Comparison of ENCODE assay signal across 1 cellular context in genomic region chr18:35526476-35527120, GRCh38.
TF ChIP-seq lines count a peak whose summit lies in the region.

No MANE protein-coding gene starts in this region.

TF ChIP-seq in HepG2, 621 proteins besides CTCF, POLR2A, EP300 and RAD21:
- peak; percentile 77 for TF ChIP-seq ZNF362 (CRISPR knock-in tag; IDR thresholded peaks at IDR 0.05; ENCODE audit: borderline replicate concordance)
- TF ChIP-seq CEBPG (CRISPR knock-in tag; IDR thresholded peaks at IDR 0.05), result peak; percentile 58
- no peak for TF ChIP-seq MLLT10 (CRISPR knock-in tag; IDR thresholded peaks at IDR 0.05)
